1 cellular context compared by ENCODE assay signal in genomic region chr2:43144265-43144664, GRCh38.
A peak's percentile ranks its signal among the peaks of the same experiment; 100 is the strongest.
TF ChIP-seq lines count a peak whose summit lies in the region.

No MANE protein-coding gene starts in this region.

TF ChIP-seq in HepG2, 621 proteins besides CTCF, POLR2A, EP300 and RAD21 (continued from another document):
- TF ChIP-seq BRD4 (CRISPR knock-in tag; IDR thresholded peaks at IDR 0.05) = no peak
- peak; percentile 42; the same call in 1 of the 2 replicates for TF ChIP-seq FOXP4 (CRISPR knock-in tag; IDR thresholded peaks at IDR 0.05)
- no peak for TF ChIP-seq ZBTB40 (IDR thresholded peaks at IDR 0.05)
- no peak for TF ChIP-seq ZBTB40 (CRISPR knock-in tag; IDR thresholded peaks at IDR 0.05)
- TF ChIP-seq BCL6 (CRISPR knock-in tag; IDR thresholded peaks at IDR 0.05) = peak; percentile 88
- TF ChIP-seq NCOA2 (CRISPR knock-in tag; IDR thresholded peaks at IDR 0.05) = peak; percentile 46; the same call in 1 of the 2 replicates
- TF ChIP-seq HDAC2 (CRISPR knock-in tag; IDR thresholded peaks at IDR 0.05) = peak; percentile 55
- peak; percentile 85 for TF ChIP-seq RARA (CRISPR knock-in tag; IDR thresholded peaks at IDR 0.05)
- no peak for TF ChIP-seq KDM5A (IDR thresholded peaks at IDR 0.05; ENCODE audit: borderline replicate concordance, low read length)
- TF ChIP-seq FOXA3 (CRISPR knock-in tag; IDR thresholded peaks at IDR 0.05) = peak; percentile 59; the same call in 1 of the 2 replicates
- TF ChIP-seq HMG20A (CRISPR knock-in tag; IDR thresholded peaks at IDR 0.05; ENCODE audit: borderline replicate concordance) = peak; percentile 65; the same call in 1 of the 2 replicates
- peak; percentile 56; the same call in 1 of the 2 replicates for TF ChIP-seq ELF3 (CRISPR knock-in tag; IDR thresholded peaks at IDR 0.05)
- peak; percentile 72; the same call in 1 of the 2 replicates for TF ChIP-seq NR2C2 (CRISPR knock-in tag; IDR thresholded peaks at IDR 0.05; ENCODE audit: borderline replicate concordance)
- TF ChIP-seq SMYD3 (CRISPR knock-in tag; IDR thresholded peaks at IDR 0.05) = no peak
- TF ChIP-seq ARID5B (CRISPR knock-in tag; IDR thresholded peaks at IDR 0.05) = peak; percentile 84
- TF ChIP-seq NCOR1 (IDR thresholded peaks at IDR 0.05; ENCODE audit: borderline replicate concordance, low read length) = peak; percentile 59; the same call in 1 of the 2 replicates
- no peak for TF ChIP-seq ZNF83 (CRISPR knock-in tag; IDR thresholded peaks at IDR 0.05; ENCODE audit: borderline replicate concordance)
- peak; percentile 35; the same call in 1 of the 2 replicates for TF ChIP-seq NR2F6 (IDR thresholded peaks at IDR 0.05)
- TF ChIP-seq NR2F6 (CRISPR knock-in tag; IDR thresholded peaks at IDR 0.05) = no peak
- TF ChIP-seq THAP11 (CRISPR knock-in tag; IDR thresholded peaks at IDR 0.05) = peak; percentile 51; the same call in 1 of the 2 replicates
- TF ChIP-seq ZNF503 (CRISPR knock-in tag; IDR thresholded peaks at IDR 0.05) = peak; percentile 41; the same call in 1 of the 2 replicates
- TF ChIP-seq MTF1 (CRISPR knock-in tag; IDR thresholded peaks at IDR 0.05) = no peak
- peak; percentile 46; the same call in 1 of the 2 replicates for TF ChIP-seq ETV5 (CRISPR knock-in tag; IDR thresholded peaks at IDR 0.05; ENCODE audit: borderline replicate concordance)
- TF ChIP-seq RXRB (CRISPR knock-in tag; IDR thresholded peaks at IDR 0.05; ENCODE audit: borderline replicate concordance) = peak; percentile 89
- peak; percentile 42; the same call in 1 of the 2 replicates for TF ChIP-seq FOXK1 (CRISPR knock-in tag; IDR thresholded peaks at IDR 0.05; ENCODE audit: borderline replicate concordance, low read depth)
TF ChIP-seq in HepG2: peak in this region for 48.
